20 cellular contexts compared by ENCODE assay signal in the genomic region with DNA sequence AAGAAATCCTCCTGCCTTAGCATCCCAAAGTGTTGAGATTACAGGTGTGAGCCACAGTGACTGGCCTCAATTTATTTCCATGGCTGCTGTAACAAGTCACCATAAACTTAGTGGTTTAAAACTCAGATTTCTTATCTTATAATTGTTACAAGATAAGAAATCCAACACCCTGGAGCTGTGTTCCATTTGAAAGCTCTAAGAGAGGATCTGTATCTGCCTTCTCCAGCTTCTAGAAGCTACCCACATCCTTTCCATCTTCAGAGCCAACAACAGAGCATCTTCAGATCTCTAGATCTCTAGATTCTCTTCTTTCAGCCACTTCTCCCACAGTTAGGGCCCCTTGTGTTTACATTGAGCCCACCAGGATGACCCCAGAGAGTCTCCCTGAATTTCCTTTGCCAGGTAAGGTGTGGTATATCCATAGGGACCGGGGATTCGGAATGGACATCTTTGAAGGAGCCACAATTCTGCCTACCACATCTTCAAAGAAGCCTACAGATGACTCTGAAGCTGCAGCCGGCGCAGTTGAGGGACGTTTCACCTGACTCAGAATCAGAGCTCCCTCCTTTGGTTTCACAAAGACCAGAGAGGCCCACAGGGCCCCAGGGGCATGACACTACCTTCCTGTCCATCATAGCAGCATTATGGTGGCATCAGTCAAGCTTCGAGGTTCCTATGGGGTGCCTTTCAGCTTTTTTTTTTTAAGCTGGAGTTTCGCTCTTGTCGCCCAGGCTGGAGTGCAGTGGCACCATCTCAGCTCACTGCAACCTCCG.
"Had no signal": no experiment of that assay in that cellular context is flagged by ENCODE, and none has a peak within 500 bp of the region (broad histone marks: within the 10 kb centered on the region; RNA-seq: fewer than 3 reads in every experiment).

No MANE protein-coding gene starts in this region.

- H3K27me3 ChIP-seq: brain microvascular endothelial cell, left lung, right atrium auricular region, tibial nerve, uterus had no signal

- H3K36me3 ChIP-seq: brain microvascular endothelial cell, gastrocnemius medialis, heart left ventricle, left lung, right atrium auricular region, tibial nerve, uterus, WERI-Rb-1 had no signal

- H3K9me3 Mint-ChIP-seq: nephron had no signal

- H3K27ac Mint-ChIP-seq: nephron, progenitor cell of endocrine pancreas had no signal

- H3K4me1 ChIP-seq: gastrocnemius medialis, heart left ventricle, left lung, right atrium auricular region, tibial nerve, uterus had no signal

- H3K9me3 ChIP-seq: gastrocnemius medialis, heart left ventricle, left lung, right atrium auricular region, tibial nerve, uterus had no signal

- H3K4me1 Mint-ChIP-seq: nephron had no signal

- H3K4me3 Mint-ChIP-seq: nephron had no signal

- DNase-seq: activated CD4-positive, alpha-beta T cell treated with anti-CD3 and anti-CD28 coated beads for 1 hour; activated CD8-positive, alpha-beta memory T cell treated with anti-CD3 and anti-CD28 coated beads for 24 hours; activated CD8-positive, alpha-beta memory T cell treated with anti-CD3 and anti-CD28 coated beads, Interleukin-2, amount 50 U/mL, for 48 hours; activated naive CD4-positive, alpha-beta T cell treated with Interleukin-2 at 50 U/mL for 16 hours; brain microvascular endothelial cell; central memory CD4-positive, alpha-beta T cell; erythroblast; gastrocnemius medialis; heart left ventricle; left lung; midbrain; nucleus accumbens; stimulated activated CD8-positive, alpha-beta memory T cell treated with anti-CD3 and anti-CD28 coated beads, Interleukin-4, amount 100 ng/mL, for 48 hours; stimulated activated naive CD4-positive, alpha-beta T cell treated with Interleukin-2 at 50 U/mL for 16 hours; uterus; WERI-Rb-1 had no signal

- ATAC-seq: gastrocnemius medialis, heart left ventricle, left lung had no signal

- H3K4me3 ChIP-seq: gastrocnemius medialis, heart left ventricle, left lung, right atrium auricular region, tibial nerve, uterus had no signal

- H3K27ac ChIP-seq: brain microvascular endothelial cell, gastrocnemius medialis, left lung, right atrium auricular region, tibial nerve, uterus, WERI-Rb-1 had no signal
